Comparison of ENCODE assay signal across 1 cellular context in the genomic region with DNA sequence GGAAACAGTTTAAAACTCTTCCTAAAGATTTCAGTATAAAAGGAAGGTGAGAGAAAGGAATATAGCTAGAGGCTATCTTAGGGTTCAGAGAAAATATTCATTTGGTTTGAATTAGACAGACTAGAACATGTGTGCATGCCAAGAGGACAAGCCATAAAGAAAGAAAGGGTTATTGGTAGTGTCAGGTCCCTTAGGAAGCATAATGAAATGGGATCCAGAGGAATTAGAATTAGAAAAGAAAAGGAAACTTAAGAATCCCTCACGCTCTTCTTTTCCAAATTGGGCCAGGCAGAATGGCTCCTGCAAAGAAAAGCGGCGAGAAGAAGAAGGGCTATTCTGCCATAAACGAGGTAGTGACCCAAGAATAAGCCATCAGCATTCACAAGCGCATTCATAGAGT.
TF ChIP-seq lines count a peak whose summit lies in the region.

No MANE protein-coding gene starts in this region.

TF ChIP-seq in WTC11, 78 proteins besides CTCF, POLR2A, EP300 and RAD21 (continued from another document):
- TF ChIP-seq ZNF532 (CRISPR knock-in tag; IDR thresholded peaks at IDR 0.05; ENCODE audit: borderline replicate concordance): no peak
- TF ChIP-seq, protein P1, sequence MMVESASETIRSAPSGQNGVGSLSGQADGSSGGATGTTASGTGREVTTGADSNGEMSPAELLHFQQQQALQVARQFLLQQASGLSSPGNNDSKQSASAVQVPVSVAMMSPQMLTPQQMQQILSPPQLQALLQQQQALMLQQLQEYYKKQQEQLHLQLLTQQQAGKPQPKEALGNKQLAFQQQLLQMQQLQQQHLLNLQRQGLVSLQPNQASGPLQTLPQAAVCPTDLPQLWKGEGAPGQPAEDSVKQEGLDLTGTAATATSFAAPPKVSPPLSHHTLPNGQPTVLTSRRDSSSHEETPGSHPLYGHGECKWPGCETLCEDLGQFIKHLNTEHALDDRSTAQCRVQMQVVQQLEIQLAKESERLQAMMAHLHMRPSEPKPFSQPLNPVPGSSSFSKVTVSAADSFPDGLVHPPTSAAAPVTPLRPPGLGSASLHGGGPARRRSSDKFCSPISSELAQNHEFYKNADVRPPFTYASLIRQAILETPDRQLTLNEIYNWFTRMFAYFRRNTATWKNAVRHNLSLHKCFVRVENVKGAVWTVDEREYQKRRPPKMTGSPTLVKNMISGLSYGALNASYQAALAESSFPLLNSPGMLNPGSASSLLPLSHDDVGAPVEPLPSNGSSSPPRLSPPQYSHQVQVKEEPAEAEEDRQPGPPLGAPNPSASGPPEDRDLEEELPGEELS (CRISPR knock-in tag; IDR thresholded peaks at IDR 0.05): no peak
- no peak for TF ChIP-seq GABPB1 (CRISPR knock-in tag; IDR thresholded peaks at IDR 0.05)
- no peak for TF ChIP-seq KAT7 (CRISPR knock-in tag; IDR thresholded peaks at IDR 0.05; ENCODE audit: borderline replicate concordance)
- TF ChIP-seq USF1 (CRISPR knock-in tag; IDR thresholded peaks at IDR 0.05): no peak
- no peak for TF ChIP-seq ATF2 (CRISPR knock-in tag; IDR thresholded peaks at IDR 0.05; ENCODE audit: borderline replicate concordance, low read depth)
- TF ChIP-seq, protein P2, sequence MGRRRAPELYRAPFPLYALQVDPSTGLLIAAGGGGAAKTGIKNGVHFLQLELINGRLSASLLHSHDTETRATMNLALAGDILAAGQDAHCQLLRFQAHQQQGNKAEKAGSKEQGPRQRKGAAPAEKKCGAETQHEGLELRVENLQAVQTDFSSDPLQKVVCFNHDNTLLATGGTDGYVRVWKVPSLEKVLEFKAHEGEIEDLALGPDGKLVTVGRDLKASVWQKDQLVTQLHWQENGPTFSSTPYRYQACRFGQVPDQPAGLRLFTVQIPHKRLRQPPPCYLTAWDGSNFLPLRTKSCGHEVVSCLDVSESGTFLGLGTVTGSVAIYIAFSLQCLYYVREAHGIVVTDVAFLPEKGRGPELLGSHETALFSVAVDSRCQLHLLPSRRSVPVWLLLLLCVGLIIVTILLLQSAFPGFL (CRISPR knock-in tag; IDR thresholded peaks at IDR 0.05; ENCODE audit: borderline replicate concordance): no peak
- TF ChIP-seq NFYB (CRISPR knock-in tag; conservative IDR thresholded peaks at IDR 0.05; ENCODE audit: low read depth): no peak
- TF ChIP-seq ETV6 (CRISPR knock-in tag; IDR thresholded peaks at IDR 0.05): no peak
- TF ChIP-seq TEAD4 (CRISPR knock-in tag; IDR thresholded peaks at IDR 0.05): no peak
- TF ChIP-seq FOXK1 (CRISPR knock-in tag; IDR thresholded peaks at IDR 0.05): no peak
- TF ChIP-seq ERG (CRISPR knock-in tag; IDR thresholded peaks at IDR 0.05): no peak
- no peak for TF ChIP-seq HMGA2 (CRISPR knock-in tag; IDR thresholded peaks at IDR 0.05)
- no peak for TF ChIP-seq ZNF423 (CRISPR knock-in tag; IDR thresholded peaks at IDR 0.05)
- TF ChIP-seq E2F4 (CRISPR knock-in tag; IDR thresholded peaks at IDR 0.05; ENCODE audit: borderline replicate concordance, low read depth): no peak
- no peak for TF ChIP-seq ZNF219 (CRISPR knock-in tag; IDR thresholded peaks at IDR 0.05; ENCODE audit: borderline replicate concordance)
